Comparison of ENCODE assay signal across 20 cellular contexts in the genomic region with DNA sequence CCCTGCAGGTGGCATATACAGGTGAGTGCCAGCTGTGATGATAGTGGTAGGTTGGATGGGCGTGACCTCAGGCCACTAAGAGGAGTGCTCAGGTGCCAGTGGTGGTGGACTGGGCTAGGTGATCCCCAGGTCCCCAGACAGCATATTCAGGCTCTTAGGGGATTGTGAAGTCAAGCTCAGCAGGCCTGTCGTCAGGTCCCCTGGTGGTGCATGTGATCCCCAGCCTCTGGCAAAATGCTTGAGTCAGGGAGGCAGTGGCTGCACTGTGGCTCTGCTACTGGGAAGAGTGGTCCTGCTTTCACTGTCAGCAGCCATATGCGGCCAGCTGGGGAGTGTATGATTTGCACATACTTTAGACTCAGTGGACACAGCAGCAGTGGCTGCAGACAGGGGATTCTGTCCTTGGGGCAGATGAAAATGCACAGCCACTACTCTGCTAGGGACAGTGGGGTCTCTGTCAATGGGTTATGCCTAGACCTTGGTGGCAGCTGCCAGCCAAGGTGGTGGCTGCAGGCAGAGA. TPM values are rescaled to one million over a fixed set of nuclear protein-coding genes. Genes with fewer than 3 reads are reported as not detected.
DNase-seq lines count a peak whose midpoint lies in the region; ATAC-seq, FAIRE-seq and TF ChIP-seq lines count a peak whose summit lies in the region.
"Had no signal": no experiment of that assay in that cellular context is flagged by ENCODE, and none has a peak within 500 bp of the region (broad histone marks: within the 10 kb centered on the region; RNA-seq: fewer than 3 reads in every experiment).

No MANE protein-coding gene starts in this region.

- no peak for FAIRE-seq in H1 (lab: Jason Lieb, UNC)
- FAIRE-seq: A549, GM12892, GM18507 had no signal

- H3K56ac ChIP-seq in H1 (replicated peaks; ENCODE audit: insufficient read length, low read depth, low read length), result no peak overlapping the region

- H3K9me3 ChIP-seq in H1 (ENCODE audit: insufficient read depth in 2 of 2, low read depth in 1 of 2, low read length in 1 of 2) (no peaks in the 10 kb centered on the region), lung (ENCODE audit: control insufficient read depth in 2 of 2, insufficient read depth in 1 of 2, low read length in 1 of 2) (peaks cover 0 to 4% of the 10 kb centered on the region in 2 donors), trophoblast cell (ENCODE audit: insufficient read depth, low read depth, low read length) (peaks cover 1% of the 10 kb centered on the region), mesenchymal stem cell (ENCODE audit: control insufficient read depth, low read length) (peaks cover 16% of the 10 kb centered on the region)
- H3K9me3 ChIP-seq: HAP-1 had no signal

- peaks cover 6% of the 10 kb centered on the region for H3K9me3 Mint-ChIP-seq in activated CD8-positive, alpha-beta memory T cell treated with anti-CD3 and anti-CD28 coated beads, Interleukin-2, amount 10 ng/mL, durations not matched to agents 7 days and 5 days (ENCODE audit: low read depth)

- H4K91ac ChIP-seq in H1 (replicated peaks; ENCODE audit: insufficient read length, low read length) (no peak overlapping the region), trophoblast cell (ENCODE audit: low read depth, low read length) (no peak overlapping the region), mesenchymal stem cell (ENCODE audit: low read length) (no peak overlapping the region)

- H4K8ac ChIP-seq in H1 (ENCODE audit: extremely low read depth, insufficient read depth, low read length) (peak overlapping the region; percentile 57), trophoblast cell (ENCODE audit: low read depth, low read length) (no peak overlapping the region), mesenchymal stem cell (ENCODE audit: low read length) (no peak overlapping the region)

- no peak for TF ChIP-seq EP300 in H1 (IDR thresholded peaks at IDR 0.05; ENCODE audit: borderline replicate concordance in 1 of 2, low read depth in 2 of 2, low read length in 2 of 2)

- H2BK12ac ChIP-seq in H1 (ENCODE audit: low read depth, low read length) (no peak overlapping the region), trophoblast cell (ENCODE audit: low read length) (no peak overlapping the region), mesenchymal stem cell (ENCODE audit: low read length in 2 of 2) (no peak overlapping the region)

- H2AFZ ChIP-seq in H1 (ENCODE audit: low read length) (no peak overlapping the region), trophoblast cell (ENCODE audit: insufficient read depth, low read length, poor library complexity) (no peak overlapping the region), mesenchymal stem cell (ENCODE audit: low read depth, low read length) (no peak overlapping the region)

- CTCF ChIA-PET in activated CD8-positive, alpha-beta memory T cell treated with anti-CD3 and anti-CD28 coated beads, Interleukin-2, amount 10 ng/mL, durations not matched to agents 7 days and 5 days (lab: Charles Lee), result interaction anchor here (1.3 kb wide), 1 partner anchor 118 kb away, joined by 3 read pairs; no protein-coding TSS in a partner anchor
- CTCF ChIA-PET in H1 (lab: Charles Lee; ENCODE audit: partially characterized antibody), result interaction anchor here (1.1 to 8.5 kb wide), 6 partner anchors 10 to 123 kb away, joined by 3 to 61 read pairs (median 5); no protein-coding TSS in a partner anchor

- H3K27me3 Mint-ChIP-seq in activated CD8-positive, alpha-beta memory T cell treated with anti-CD3 and anti-CD28 coated beads, Interleukin-2, amount 10 ng/mL, durations not matched to agents 7 days and 5 days, result peaks cover 11% of the 10 kb centered on the region
- H3K27me3 Mint-ChIP-seq: CD4-positive, alpha-beta T cell had no signal

- H3K27me3 ChIP-seq in H1 (replicated peaks in 1 of 4; ENCODE audit: control insufficient read depth in 3 of 4, extremely low read depth in 1 of 4, insufficient read depth in 3 of 4, low read length in 3 of 4) (no peaks in the 10 kb centered on the region), lung (ENCODE audit: control insufficient read depth, insufficient read depth) (no peaks in the 10 kb centered on the region), trophoblast cell (ENCODE audit: insufficient read depth, low read length) (no peaks in the 10 kb centered on the region), mesenchymal stem cell (ENCODE audit: control insufficient read depth in 1 of 2, insufficient read depth in 1 of 2, low read length in 2 of 2) (no peaks in the 10 kb centered on the region)

- no peaks in the 10 kb centered on the region; the same call in 1 of the 2 replicates for H3K79me1 ChIP-seq in H1 (ENCODE audit: low read depth, low read length)
- H3K79me1 ChIP-seq in trophoblast cell (ENCODE audit: low read length), result no peaks in the 10 kb centered on the region
- peaks cover 22% of the 10 kb centered on the region for H3K79me1 ChIP-seq in mesenchymal stem cell (replicated peaks; ENCODE audit: low read length, poor library complexity, severe bottlenecking)

- H3K4ac ChIP-seq in H1 (replicated peaks; ENCODE audit: insufficient read length, low read depth, low read length) (no peak overlapping the region), trophoblast cell (ENCODE audit: low read depth, low read length) (no peak overlapping the region), mesenchymal stem cell (ENCODE audit: low read depth in 1 of 2, low read length in 2 of 2) (no peak overlapping the region)

- no peak for ATAC-seq in activated CD8-positive, alpha-beta memory T cell treated with anti-CD3 and anti-CD28 coated beads, Interleukin-2, amount 10 ng/mL, durations not matched to agents 7 days and 5 days
- no peak for ATAC-seq in lung (ENCODE audit: insufficient read depth, low FRiP score)
- no peak for ATAC-seq in GM19452 (IDR thresholded peaks at IDR 0.05; ENCODE audit: unreplicated experiment)
- ATAC-seq: A549 had no signal

- H2BK15ac ChIP-seq in H1 (ENCODE audit: low read length), result no peak overlapping the region
- H2BK15ac ChIP-seq in mesenchymal stem cell (ENCODE audit: low read depth, poor library complexity, severe bottlenecking), result no peak overlapping the region

- POLR2A ChIA-PET in H1 (lab: Charles Lee; ENCODE audit: partially characterized antibody), result no interaction called here

- H3K27ac Mint-ChIP-seq in activated CD8-positive, alpha-beta memory T cell treated with anti-CD3 and anti-CD28 coated beads, Interleukin-2, amount 10 ng/mL, durations not matched to agents 7 days and 5 days, result no peak overlapping the region
- H3K27ac Mint-ChIP-seq: CD4-positive, alpha-beta T cell had no signal

- H3K23me2 ChIP-seq in H1 (ENCODE audit: low read depth, low read length), result no peaks in the 10 kb centered on the region

- no peak for TF ChIP-seq POLR2A in H1 (IDR thresholded peaks at IDR 0.05; ENCODE audit: control extremely low read depth in 1 of 2, low read depth in 2 of 2, low read length in 2 of 2)

- 85% methylated on average over 3 of the region's 3 CpGs; no CpG with 5 or more reads in 1 of the 2 experiments for WGBS in H1 (ENCODE audit: extremely low coverage in 1 of 2, insufficient coverage in 1 of 2, insufficient read length in 1 of 2, insufficient replicate concordance in 2 of 2, low coverage in 1 of 2, low lambda C conversion rate in 2 of 2, missing lambda C conversion rate in 1 of 2), 2 experiments
- 95 to 100% methylated on average over 3 of the region's 3 CpGs for WGBS in lung, 2 donors
- WGBS in trophoblast cell (ENCODE audit: extremely low coverage, insufficient coverage, insufficient read length), result no CpG with 5 or more reads among the region's 3 CpGs
- WGBS in mesenchymal stem cell, result 94% methylated on average over 3 of the region's 3 CpGs

- H4K5ac ChIP-seq in H1 (ENCODE audit: insufficient read length, low read depth, low read length), result no peak overlapping the region

- peak; percentile 33 for DNase-seq in activated CD8-positive, alpha-beta memory T cell treated with anti-CD3 and anti-CD28 coated beads for 24 hours
- DNase-seq in activated CD8-positive, alpha-beta memory T cell treated with anti-CD3 and anti-CD28 coated beads, Interleukin-2, amount 10 ng/mL, durations not matched to agents 7 days and 5 days, result no peak
- DNase-seq in H1 (ENCODE audit: low read depth in 1 of 2, low spot score in 2 of 2) (no peak), lung (ENCODE audit: low spot score) (peak; percentile 20), trophoblast cell (no peak), NOMO-1 treated with dmso at 0.1 percent for 144 hours (lab: John Stamatoyannopoulos, UW; ENCODE audit: unreplicated experiment) (no peak), mesenchymal stem cell (no peak)
- DNase-seq: AML-193; CD4-positive, alpha-beta T cell; DMS153; DMS79; GDM1; GOT3 had no signal

- no peak overlapping the region for H4K12ac ChIP-seq in trophoblast cell (ENCODE audit: low read depth, low read length)

- no peak overlapping the region for H3K14ac ChIP-seq in H1 (ENCODE audit: insufficient read length)
- no peak overlapping the region for H3K14ac ChIP-seq in trophoblast cell (ENCODE audit: low read length)
- H3K14ac ChIP-seq in mesenchymal stem cell (ENCODE audit: low read length in 2 of 2), result no peak overlapping the region

- H3K18ac ChIP-seq in H1 (ENCODE audit: extremely low read depth, low read length) (no peak overlapping the region), trophoblast cell (ENCODE audit: low read length) (peak overlapping the region; percentile 13), mesenchymal stem cell (ENCODE audit: low read depth in 1 of 2, low read length in 2 of 2) (no peak overlapping the region)

- peaks cover 4% of the 10 kb centered on the region in 2 experiments for H4K20me1 ChIP-seq in H1 (replicated peaks in 1 of 2; ENCODE audit: control insufficient read depth in 1 of 2, insufficient read depth in 2 of 2, low read length in 2 of 2)

- H3K23ac ChIP-seq in H1 (ENCODE audit: insufficient read length) (no peak overlapping the region), trophoblast cell (ENCODE audit: low read length) (no peak overlapping the region), mesenchymal stem cell (ENCODE audit: low read length in 2 of 2) (no peak overlapping the region)

- no peaks in the 10 kb centered on the region for H3K36me3 Mint-ChIP-seq in activated CD8-positive, alpha-beta memory T cell treated with anti-CD3 and anti-CD28 coated beads, Interleukin-2, amount 10 ng/mL, durations not matched to agents 7 days and 5 days

- H3K9ac ChIP-seq in H1 (replicated peaks in 1 of 4; ENCODE audit: extremely low read depth in 1 of 4, low read depth in 3 of 4, low read length in 3 of 4) (no peak overlapping the region), trophoblast cell (ENCODE audit: low read length) (no peak overlapping the region), mesenchymal stem cell (ENCODE audit: low read length) (no peak overlapping the region)

- TF ChIP-seq CTCF in H1 (IDR thresholded peaks at IDR 0.05; ENCODE audit: control extremely low read depth in 1 of 3, insufficient read depth in 1 of 3, low read depth in 1 of 3, low read length in 3 of 3), result no peak
- no peak for TF ChIP-seq CTCF in lung (IDR thresholded peaks at IDR 0.05; ENCODE audit: control extremely low read depth, extremely low read depth)

- H3K4me1 ChIP-seq in H1 (replicated peaks in 1 of 4; ENCODE audit: control insufficient read depth in 3 of 4, insufficient read depth in 4 of 4, low read length in 3 of 4), result no peaks in the 10 kb centered on the region
- peaks cover 0 to 2% of the 10 kb centered on the region in 2 donors for H3K4me1 ChIP-seq in lung (ENCODE audit: control insufficient read depth in 2 of 2, insufficient read depth in 2 of 2, low read length in 2 of 2)
- H3K4me1 ChIP-seq in trophoblast cell (ENCODE audit: control insufficient read depth in 1 of 2, insufficient read depth in 2 of 2, low read length in 2 of 2), result peaks cover 0 to 5% of the 10 kb centered on the region in 2 experiments
- H3K4me1 ChIP-seq in mesenchymal stem cell (ENCODE audit: control insufficient read depth, insufficient read depth, low read depth, low read length), result peaks cover 2% of the 10 kb centered on the region
- H3K4me1 ChIP-seq: A549, HAP-1 had no signal

- H3K4me3 Mint-ChIP-seq in activated CD8-positive, alpha-beta memory T cell treated with anti-CD3 and anti-CD28 coated beads, Interleukin-2, amount 10 ng/mL, durations not matched to agents 7 days and 5 days, result no peak overlapping the region
- H3K4me3 Mint-ChIP-seq: CD4-positive, alpha-beta T cell had no signal

- no peak overlapping the region for H3K4me2 ChIP-seq in H1 (ENCODE audit: insufficient read depth in 1 of 2, low read depth in 2 of 2, low read length in 2 of 2)
- H3K4me2 ChIP-seq in trophoblast cell (ENCODE audit: low read length), result no peak overlapping the region
- H3K4me2 ChIP-seq in mesenchymal stem cell (ENCODE audit: low read length, poor library complexity, severe bottlenecking), result no peak overlapping the region
- H3K4me2 ChIP-seq: A549 had no signal

- no peak for TF ChIP-seq RAD21 in H1 (IDR thresholded peaks at IDR 0.05 in 1 of 2, conservative IDR thresholded peaks at IDR 0.05 in 1 of 2; ENCODE audit: low read depth in 2 of 2, low read length in 2 of 2)

- H3K4me1 Mint-ChIP-seq in activated CD8-positive, alpha-beta memory T cell treated with anti-CD3 and anti-CD28 coated beads, Interleukin-2, amount 10 ng/mL, durations not matched to agents 7 days and 5 days, result no peaks in the 10 kb centered on the region

- H2AK5ac ChIP-seq in H1 (ENCODE audit: low read depth, low read length) (no peak overlapping the region), trophoblast cell (ENCODE audit: low read length) (no peak overlapping the region), mesenchymal stem cell (ENCODE audit: low read length, severe bottlenecking) (no peak overlapping the region)

- H2BK20ac ChIP-seq in H1 (ENCODE audit: low read length), result no peak overlapping the region

- H3K4me3 ChIP-seq in H1 (ENCODE audit: extremely low read depth in 1 of 4, insufficient read depth in 2 of 4, low read depth in 3 of 4, low read length in 4 of 4), result no peak overlapping the region
- no peak overlapping the region for H3K4me3 ChIP-seq in lung
- H3K4me3 ChIP-seq in trophoblast cell (ENCODE audit: low read depth, low read length), result no peak overlapping the region
- no peak overlapping the region for H3K4me3 ChIP-seq in mesenchymal stem cell (ENCODE audit: insufficient read depth in 1 of 2, low read depth in 1 of 2, low read length in 2 of 2)
- H3K4me3 ChIP-seq: A549, HAP-1 had no signal

- H2BK5ac ChIP-seq in H1 (ENCODE audit: low read depth, low read length) (no peak overlapping the region), trophoblast cell (ENCODE audit: low read depth, low read length, poor library complexity) (no peak overlapping the region), mesenchymal stem cell (ENCODE audit: low read depth, low read length, poor library complexity, severe bottlenecking) (no peak overlapping the region)

- H3K27ac ChIP-seq in H1 (ENCODE audit: low read depth, low read length) (no peak overlapping the region), lung (ENCODE audit: low read depth in 1 of 2, low read length in 1 of 2) (no peak overlapping the region), trophoblast cell (ENCODE audit: low read depth, low read length) (no peak overlapping the region), mesenchymal stem cell (ENCODE audit: low read length, poor library complexity, severe bottlenecking) (no peak overlapping the region)
- H3K27ac ChIP-seq: 22Rv1, A549, C4-2B had no signal

- H3K36me3 ChIP-seq in H1 (ENCODE audit: control insufficient read depth in 2 of 4, insufficient read depth in 4 of 4, low read length in 3 of 4) (peaks cover 11 to 34% (median 26%) of the 10 kb centered on the region in 4 experiments), lung (ENCODE audit: control insufficient read depth in 2 of 2, insufficient read depth in 2 of 2, low read length in 2 of 2) (peaks cover 0 to 29% of the 10 kb centered on the region in 2 donors), trophoblast cell (ENCODE audit: control insufficient read depth in 1 of 2, insufficient read depth in 2 of 2, low read length in 2 of 2) (peaks cover 5 to 12% of the 10 kb centered on the region in 2 experiments), mesenchymal stem cell (ENCODE audit: control insufficient read depth in 1 of 2, insufficient read depth in 2 of 2, low read depth in 1 of 2, low read length in 2 of 2) (peaks cover 21 to 39% of the 10 kb centered on the region in 2 experiments)
- H3K36me3 ChIP-seq: HAP-1 had no signal

- H3K79me2 ChIP-seq in H1 (ENCODE audit: control insufficient read depth in 1 of 2, insufficient read depth in 2 of 2, low read length in 2 of 2) (peaks cover 0 to 19% of the 10 kb centered on the region in 2 experiments; a peak in 2 of 4 replicates), trophoblast cell (ENCODE audit: control insufficient read depth, insufficient read depth, low read length, poor library complexity) (no peaks in the 10 kb centered on the region)

- no peak overlapping the region for H2BK120ac ChIP-seq in H1 (replicated peaks; ENCODE audit: low read depth, low read length)
- no peak overlapping the region for H2BK120ac ChIP-seq in trophoblast cell (ENCODE audit: insufficient read depth, low read length, poor library complexity)
- H2BK120ac ChIP-seq in mesenchymal stem cell (ENCODE audit: low read depth, low read length), result no peak overlapping the region

RNA-seq across cellular contexts. Expression of gene CTSL, which starts 31.6 kb away (rescaled TPM):
- under 1 TPM in 1 of 2 experiments, not detected in 1; 0.96 TPM for total RNA-seq in activated CD8-positive, alpha-beta memory T cell treated with anti-CD3 and anti-CD28 coated beads, Interleukin-2, amount 10 ng/mL, durations not matched to agents 7 days and 5 days
- total RNA-seq in H1 (2021; fragmentation: NEBNext Ultra II Directional; extraction: Animal tissue kit (Norgen Biotek cat#: 25700)), result 34.4 and 38.2 TPM in 2 replicates
- polyA plus RNA-seq in H1 (2011; rRNA removed) (25.2 and 34.2 TPM in 2 replicates), lung (1,000 to 10,000 TPM in 1 of 2 donors, 100 to 1,000 TPM in 1; 109 to 1,526 TPM)
- polyA plus RNA-seq in H1 (2011; cell fraction: cytosol; rRNA removed), result 59.9 TPM
- 22.5 TPM for polyA plus RNA-seq in H1 (2011; cell fraction: nucleus; rRNA removed)
- 39.3 to 48.8 TPM (median 42.6 TPM) in 4 replicates for polyA plus RNA-seq in H1 (2012, experiment 1 of 2)
- 9.4 TPM for polyA plus RNA-seq in H1 (2012, experiment 2 of 2)
- polyA plus RNA-seq in H1 (2013, experiment 1 of 2), result 54.8 TPM
- 56.7 TPM for polyA plus RNA-seq in H1 (2013, experiment 2 of 2)
- 12.0 and 16.1 TPM in 2 replicates for polyA minus RNA-seq in H1 (2011; rRNA and poly(A)+ RNA removed)
- polyA minus RNA-seq in H1 (2011; cell fraction: cytosol; rRNA and poly(A)+ RNA removed), result 11.2 TPM
- polyA minus RNA-seq in H1 (2011; cell fraction: nucleus; rRNA and poly(A)+ RNA removed), result 7.2 TPM
- 100 to 1,000 TPM; 126 to 301 TPM for total RNA-seq in lung
- 578 and 615 TPM in 2 replicates for polyA plus RNA-seq in trophoblast cell (2013)
- 288 TPM for polyA plus RNA-seq in mesenchymal stem cell (2013, experiment 1 of 2)
- 307 TPM for polyA plus RNA-seq in mesenchymal stem cell (2013, experiment 2 of 2)

Comparison
In these comparisons a context has a peak if more than half of its experiments do, and no peak if none do; other contexts are left out.
1. DNase-seq: peak in activated CD8-positive, alpha-beta memory T cell treated with anti-CD3 and anti-CD28 coated beads for 24 hours (single experiment) and lung (single experiment); none in activated CD8-positive, alpha-beta memory T cell treated with anti-CD3 and anti-CD28 coated beads, Interleukin-2, amount 10 ng/mL, durations not matched to agents 7 days and 5 days (single experiment), H1 (0 of 2), trophoblast cell (0 of 2), NOMO-1 treated with dmso at 0.1 percent for 144 hours (single experiment) and mesenchymal stem cell (single experiment).
2. RNA of gene CTSL, which starts 31.6 kb away (total RNA-seq): 126 to 301 TPM in lung and 34.4 to 38.2 TPM in H1; 0.96 TPM in activated CD8-positive, alpha-beta memory T cell treated with anti-CD3 and anti-CD28 coated beads, Interleukin-2, amount 10 ng/mL, durations not matched to agents 7 days and 5 days; every median in the first group is over 10 times any median in the second.